22 cellular contexts compared by ENCODE assay signal in genomic region chr17:30334421-30334820, GRCh38. TPM values are rescaled to one million over a fixed set of nuclear protein-coding genes. Genes with fewer than 3 reads are reported as not detected.
"Had no signal": no experiment of that assay in that cellular context is flagged by ENCODE, and none has a peak within 500 bp of the region (broad histone marks: within the 10 kb centered on the region; RNA-seq: fewer than 3 reads in every experiment).

No MANE protein-coding gene starts in this region.

- H3K9me3 Mint-ChIP-seq: activated T-cell treated with anti-CD3 and anti-CD28 coated beads, Interleukin-2, amount 50 U/mL, for 4 hours; nephron progenitor cell had no signal

- H3K27ac Mint-ChIP-seq: dendritic cell treated with granulocyte-macrophage colony-stimulating factor and Interleukin-4, amounts not matched to agents 40 ng/mL and 50 ng/mL, for 4 days; nephron progenitor cell had no signal

- H3K4me3 Mint-ChIP-seq: activated CD8-positive, alpha-beta memory T cell treated with anti-CD3 and anti-CD28 coated beads, Interleukin-2, amount 10 ng/mL, durations not matched to agents 7 days and 5 days; activated T-cell treated with anti-CD3 and anti-CD28 coated beads, Interleukin-2, amount 50 U/mL, for 4 hours; dendritic cell treated with granulocyte-macrophage colony-stimulating factor and Interleukin-4, amounts not matched to agents 40 ng/mL and 50 ng/mL, for 4 days; nephron progenitor cell had no signal

- H3K27ac ChIP-seq: cardiac muscle cell had no signal

- DNase-seq: activated CD4-positive, alpha-beta T cell treated with anti-CD3 and anti-CD28 coated beads, Interleukin-2, amount 50 U/mL, for 48 hours; activated CD8-positive, alpha-beta memory T cell treated with anti-CD3 and anti-CD28 coated beads, Interleukin-2, amount 10 ng/mL, durations not matched to agents 7 days and 5 days; activated effector memory CD4-positive, alpha-beta T cell treated with Interleukin-2 at 50 U/mL for 16 hours; activated naive CD4-positive, alpha-beta T cell treated with anti-CD3 and anti-CD28 coated beads, Interleukin-2, amount 50 U/mL, for 16 hours; activated T-cell treated with anti-CD3 and anti-CD28 coated beads, Interleukin-2, amount 50 U/mL, for 4 hours; effector CD8-positive, alpha-beta T cell; midbrain; nephron progenitor cell; nucleus accumbens; posterior cingulate gyrus; stimulated activated naive CD4-positive, alpha-beta T cell; SW 1271 had no signal

- H3K36me3 ChIP-seq: cardiac muscle cell had no signal

- H3K4me3 ChIP-seq: cardiac muscle cell, lung had no signal

- ATAC-seq: activated CD8-positive, alpha-beta memory T cell treated with anti-CD3 and anti-CD28 coated beads, Interleukin-2, amount 10 ng/mL, durations not matched to agents 7 days and 5 days; activated T-cell treated with anti-CD3 and anti-CD28 coated beads, Interleukin-2, amount 50 U/mL, for 4 hours had no signal

RNA-seq across cellular contexts. Expression of gene TMIGD1, which starts 0.6 kb away (rescaled TPM):
- total RNA-seq: activated CD8-positive, alpha-beta memory T cell treated with anti-CD3 and anti-CD28 coated beads, Interleukin-2, amount 10 ng/mL, durations not matched to agents 7 days and 5 days; activated T-cell treated with anti-CD3 and anti-CD28 coated beads, Interleukin-2, amount 50 U/mL, for 4 hours; cardiac muscle cell; chondrocyte; esophagus mucosa; glomerular endothelial cell; lung; renal cortical epithelial cell; T-helper 2 cell treated with Interferon-gamma antibody and Interleukin-4, amounts not matched to agents 100 ng/mL and 5 ng/mL, for 36 hours; urinary bladder had no signal
- polyA plus RNA-seq: cardiac muscle cell, lung, thymus, urinary bladder had no signal
